10 cellular contexts compared by ENCODE assay signal in the genomic region with DNA sequence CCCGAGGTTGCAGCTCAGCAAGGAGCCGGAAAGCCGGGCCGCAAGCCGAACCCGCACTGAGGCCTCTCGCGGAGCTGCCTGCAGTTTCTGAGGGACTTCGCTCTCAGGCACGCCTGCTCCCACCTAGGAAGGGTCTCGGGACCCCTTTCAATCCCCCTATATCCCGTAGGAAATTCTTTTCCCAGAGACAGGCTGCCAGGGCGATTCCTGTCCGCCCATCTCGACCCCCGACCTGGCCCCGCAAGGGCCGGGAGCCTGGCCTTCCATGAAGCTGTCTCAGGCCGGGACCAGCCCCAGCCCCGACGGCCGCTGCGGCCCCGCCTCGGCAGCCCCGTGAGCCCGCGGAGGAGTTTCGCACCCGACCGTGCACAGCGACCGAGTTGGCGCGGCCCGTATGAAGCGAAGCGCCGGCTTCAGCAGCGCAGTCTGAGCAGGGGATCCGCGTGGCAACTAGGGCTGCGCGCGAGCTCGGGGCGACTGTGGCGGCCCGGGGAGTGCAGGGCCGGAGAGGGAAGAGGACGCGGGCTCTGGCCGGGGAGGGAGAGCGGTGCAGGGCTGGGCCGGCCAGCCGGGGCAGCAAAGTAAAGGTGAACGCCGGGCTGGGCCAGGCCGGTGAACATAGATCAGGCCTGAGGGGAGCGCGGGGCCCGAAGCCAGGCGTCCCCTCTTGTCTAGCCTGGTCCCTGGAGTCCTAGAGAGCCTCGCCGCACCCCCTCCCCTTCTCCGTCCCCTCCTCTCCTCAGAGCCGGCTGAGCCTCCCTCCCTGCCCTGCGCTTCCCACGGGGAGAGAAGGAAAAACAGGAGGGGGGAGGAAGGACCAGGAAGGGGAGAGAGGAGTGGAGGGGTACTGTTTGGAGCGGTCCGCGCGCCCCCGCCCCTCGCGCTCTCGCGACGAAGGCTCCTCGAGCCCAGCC. TPM values are rescaled to one million over a fixed set of nuclear protein-coding genes. Genes with fewer than 3 reads are reported as not detected.
DNase-seq lines count a peak whose midpoint lies in the region; ATAC-seq and TF ChIP-seq lines count a peak whose summit lies in the region.
"Had no signal": no experiment of that assay in that cellular context is flagged by ENCODE, and none has a peak within 500 bp of the region (broad histone marks: within the 10 kb centered on the region; RNA-seq: fewer than 3 reads in every experiment).

No MANE protein-coding gene starts in this region.

- H3K4me1 ChIP-seq in hepatocyte (ENCODE audit: insufficient read depth), result peaks cover 23% of the 10 kb centered on the region
- H3K4me1 ChIP-seq: BE2C had no signal

- WGBS in hepatocyte (ENCODE audit: low lambda C conversion rate, missing lambda C conversion rate), result 2% methylated on average over 64 of the region's 80 CpGs

- H4K20me1 ChIP-seq in hepatocyte (ENCODE audit: insufficient read depth, poor library complexity, severe bottlenecking), result no peaks in the 10 kb centered on the region

- no peak overlapping the region for H3K27ac Mint-ChIP-seq in activated CD4-positive, alpha-beta T cell treated with anti-CD3 and anti-CD28 coated beads, Interleukin-2, amount 10 ng/mL, durations not matched to agents 24 days and 14 days

- H3K9me3 Mint-ChIP-seq in activated CD4-positive, alpha-beta T cell treated with anti-CD3 and anti-CD28 coated beads, Interleukin-2, amount 10 ng/mL, durations not matched to agents 24 days and 14 days, result no peaks in the 10 kb centered on the region

- peaks cover 97% of the 10 kb centered on the region for H3K27me3 ChIP-seq in hepatocyte

- peaks cover 3% of the 10 kb centered on the region for H3K36me3 Mint-ChIP-seq in activated CD4-positive, alpha-beta T cell treated with anti-CD3 and anti-CD28 coated beads, Interleukin-2, amount 10 ng/mL, durations not matched to agents 24 days and 14 days (ENCODE audit: low read depth)

- H3K27ac ChIP-seq in hepatocyte, result no peak overlapping the region

- no peaks in the 10 kb centered on the region for H3K36me3 ChIP-seq in hepatocyte (replicated peaks; ENCODE audit: insufficient read depth, low read depth)
- H3K36me3 ChIP-seq: BE2C had no signal

- peaks cover 59% of the 10 kb centered on the region for H3K27me3 Mint-ChIP-seq in activated CD4-positive, alpha-beta T cell treated with anti-CD3 and anti-CD28 coated beads, Interleukin-2, amount 10 ng/mL, durations not matched to agents 24 days and 14 days

- peak; percentile 49 for DNase-seq in activated CD4-positive, alpha-beta T cell treated with anti-CD3 and anti-CD28 coated beads for 48 hours
- no peak for DNase-seq in activated CD4-positive, alpha-beta T cell treated with anti-CD3 and anti-CD28 coated beads, Interleukin-2, amount 10 ng/mL, durations not matched to agents 24 days and 14 days
- DNase-seq in hepatocyte (ENCODE audit: low spot score) (no peak), NCI-H1694 treated with DMSO at 0.1 percent for 48 hours (lab: John Stamatoyannopoulos, UW) (no peak), hepatic stellate cell (ENCODE audit: low spot score) (no peak)
- DNase-seq in stimulated activated CD8-positive, alpha-beta memory T cell treated with anti-CD3 and anti-CD28 coated beads, Interleukin-4, amount 100 ng/mL, for 48 hours, result peak; percentile 47
- DNase-seq: BE2C had no signal

- H3K9me3 ChIP-seq in hepatocyte (ENCODE audit: low read depth), result no peaks in the 10 kb centered on the region
- H3K9me3 ChIP-seq: BE2C had no signal

- no peak for TF ChIP-seq POLR2A in GM18505 (IDR thresholded peaks at IDR 0.05; ENCODE audit: borderline replicate concordance, extremely low read depth, insufficient read depth, insufficient read length)

- H3K4me3 ChIP-seq in hepatocyte, result no peak overlapping the region

- intact Hi-C loops in activated CD4-positive, alpha-beta T cell treated with anti-CD3 and anti-CD28 coated beads, Interleukin-2, amount 10 ng/mL, durations not matched to agents 24 days and 14 days (cut with micrococcal nuclease), result no loop called here

- TF ChIP-seq CTCF in hepatocyte (IDR thresholded peaks at IDR 0.05; ENCODE audit: poor library complexity), result no peak

- H3K79me2 ChIP-seq in hepatocyte, result no peaks in the 10 kb centered on the region

- peak overlapping the region; percentile 78 for H2AFZ ChIP-seq in hepatocyte

- H3K4me3 Mint-ChIP-seq in activated CD4-positive, alpha-beta T cell treated with anti-CD3 and anti-CD28 coated beads, Interleukin-2, amount 10 ng/mL, durations not matched to agents 24 days and 14 days, result no peak overlapping the region

- H3K4me1 Mint-ChIP-seq in activated CD4-positive, alpha-beta T cell treated with anti-CD3 and anti-CD28 coated beads, Interleukin-2, amount 10 ng/mL, durations not matched to agents 24 days and 14 days, result peaks cover 10% of the 10 kb centered on the region

- peak; percentile 28 for ATAC-seq in SK-N-SH treated with all-trans-retinoic acid at 6 μM for 48 hours
- no peak for ATAC-seq in GM18505 (IDR thresholded peaks at IDR 0.05; ENCODE audit: unreplicated experiment)

- no peaks in the 10 kb centered on the region for H3K9me2 ChIP-seq in hepatocyte (replicated peaks; ENCODE audit: insufficient read depth)

- H3K4me2 ChIP-seq in hepatocyte, result peak overlapping the region; percentile 66

TF ChIP-seq in SK-N-SH treated with all-trans-retinoic acid at 6 μM for 48 hours, 23 proteins besides CTCF, POLR2A, EP300 and RAD21:
- no peak for TF ChIP-seq TOX (CRISPR knock-in tag; IDR thresholded peaks at IDR 0.05; ENCODE audit: borderline replicate concordance)
- no peak for TF ChIP-seq RARB (CRISPR knock-in tag; IDR thresholded peaks at IDR 0.05)
- TF ChIP-seq ZNF565 (CRISPR knock-in tag; conservative IDR thresholded peaks at IDR 0.05; ENCODE audit: low read depth), result no peak
- TF ChIP-seq, protein P1, sequence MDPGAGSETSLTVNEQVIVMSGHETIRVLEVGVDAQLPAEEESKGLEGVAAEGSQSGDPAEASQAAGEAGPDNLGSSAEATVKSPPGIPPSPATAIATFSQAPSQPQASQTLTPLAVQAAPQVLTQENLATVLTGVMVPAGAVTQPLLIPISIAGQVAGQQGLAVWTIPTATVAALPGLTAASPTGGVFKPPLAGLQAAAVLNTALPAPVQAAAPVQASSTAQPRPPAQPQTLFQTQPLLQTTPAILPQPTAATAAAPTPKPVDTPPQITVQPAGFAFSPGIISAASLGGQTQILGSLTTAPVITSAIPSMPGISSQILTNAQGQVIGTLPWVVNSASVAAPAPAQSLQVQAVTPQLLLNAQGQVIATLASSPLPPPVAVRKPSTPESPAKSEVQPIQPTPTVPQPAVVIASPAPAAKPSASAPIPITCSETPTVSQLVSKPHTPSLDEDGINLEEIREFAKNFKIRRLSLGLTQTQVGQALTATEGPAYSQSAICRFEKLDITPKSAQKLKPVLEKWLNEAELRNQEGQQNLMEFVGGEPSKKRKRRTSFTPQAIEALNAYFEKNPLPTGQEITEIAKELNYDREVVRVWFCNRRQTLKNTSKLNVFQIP (CRISPR knock-in tag; IDR thresholded peaks at IDR 0.05; ENCODE audit: borderline replicate concordance, low read depth), result no peak
- no peak for TF ChIP-seq TCF4 (CRISPR knock-in tag; IDR thresholded peaks at IDR 0.05; ENCODE audit: borderline replicate concordance)
- no peak for TF ChIP-seq ISL1 (CRISPR knock-in tag; IDR thresholded peaks at IDR 0.05)
- TF ChIP-seq, protein P2, sequence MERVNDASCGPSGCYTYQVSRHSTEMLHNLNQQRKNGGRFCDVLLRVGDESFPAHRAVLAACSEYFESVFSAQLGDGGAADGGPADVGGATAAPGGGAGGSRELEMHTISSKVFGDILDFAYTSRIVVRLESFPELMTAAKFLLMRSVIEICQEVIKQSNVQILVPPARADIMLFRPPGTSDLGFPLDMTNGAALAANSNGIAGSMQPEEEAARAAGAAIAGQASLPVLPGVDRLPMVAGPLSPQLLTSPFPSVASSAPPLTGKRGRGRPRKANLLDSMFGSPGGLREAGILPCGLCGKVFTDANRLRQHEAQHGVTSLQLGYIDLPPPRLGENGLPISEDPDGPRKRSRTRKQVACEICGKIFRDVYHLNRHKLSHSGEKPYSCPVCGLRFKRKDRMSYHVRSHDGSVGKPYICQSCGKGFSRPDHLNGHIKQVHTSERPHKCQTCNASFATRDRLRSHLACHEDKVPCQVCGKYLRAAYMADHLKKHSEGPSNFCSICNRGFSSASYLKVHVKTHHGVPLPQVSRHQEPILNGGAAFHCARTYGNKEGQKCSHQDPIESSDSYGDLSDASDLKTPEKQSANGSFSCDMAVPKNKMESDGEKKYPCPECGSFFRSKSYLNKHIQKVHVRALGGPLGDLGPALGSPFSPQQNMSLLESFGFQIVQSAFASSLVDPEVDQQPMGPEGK (CRISPR knock-in tag; IDR thresholded peaks at IDR 0.05; ENCODE audit: borderline replicate concordance), result no peak
- TF ChIP-seq, protein P3, sequence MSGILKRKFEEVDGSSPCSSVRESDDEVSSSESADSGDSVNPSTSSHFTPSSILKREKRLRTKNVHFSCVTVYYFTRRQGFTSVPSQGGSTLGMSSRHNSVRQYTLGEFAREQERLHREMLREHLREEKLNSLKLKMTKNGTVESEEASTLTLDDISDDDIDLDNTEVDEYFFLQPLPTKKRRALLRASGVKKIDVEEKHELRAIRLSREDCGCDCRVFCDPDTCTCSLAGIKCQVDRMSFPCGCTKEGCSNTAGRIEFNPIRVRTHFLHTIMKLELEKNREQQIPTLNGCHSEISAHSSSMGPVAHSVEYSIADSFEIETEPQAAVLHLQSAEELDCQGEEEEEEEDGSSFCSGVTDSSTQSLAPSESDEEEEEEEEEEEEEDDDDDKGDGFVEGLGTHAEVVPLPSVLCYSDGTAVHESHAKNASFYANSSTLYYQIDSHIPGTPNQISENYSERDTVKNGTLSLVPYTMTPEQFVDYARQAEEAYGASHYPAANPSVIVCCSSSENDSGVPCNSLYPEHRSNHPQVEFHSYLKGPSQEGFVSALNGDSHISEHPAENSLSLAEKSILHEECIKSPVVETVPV (CRISPR knock-in tag; IDR thresholded peaks at IDR 0.05), result no peak
TF ChIP-seq in SK-N-SH treated with all-trans-retinoic acid at 6 μM for 48 hours: peak in this region for 0.

RNA-seq across cellular contexts. Expression of a gene that starts 0.9 kb away (rescaled TPM):
- total RNA-seq in activated CD4-positive, alpha-beta T cell treated with anti-CD3 and anti-CD28 coated beads, Interleukin-2, amount 10 ng/mL, durations not matched to agents 24 days and 14 days, result 0.21 and 0.28 TPM in 2 replicates
- total RNA-seq in hepatocyte, result not detected in 2 replicates
- polyA plus RNA-seq in hepatocyte, result not detected in 2 replicates
- total RNA-seq: RPMI7951 had no signal

RNA-seq across cellular contexts. Expression of a gene that starts 30.1 kb away (rescaled TPM):
- 109 and 110 TPM in 2 replicates for total RNA-seq in activated CD4-positive, alpha-beta T cell treated with anti-CD3 and anti-CD28 coated beads, Interleukin-2, amount 10 ng/mL, durations not matched to agents 24 days and 14 days
- 19.5 and 24.3 TPM in 2 replicates for total RNA-seq in hepatocyte
- polyA plus RNA-seq in hepatocyte, result 10.7 and 13.0 TPM in 2 replicates

Comparison
In these comparisons a context has a peak if more than half of its experiments do, and no peak if none do; other contexts are left out.
1. DNase-seq: peak in activated CD4-positive, alpha-beta T cell treated with anti-CD3 and anti-CD28 coated beads for 48 hours (single experiment) and stimulated activated CD8-positive, alpha-beta memory T cell treated with anti-CD3 and anti-CD28 coated beads, Interleukin-4, amount 100 ng/mL, for 48 hours (single experiment); none in activated CD4-positive, alpha-beta T cell treated with anti-CD3 and anti-CD28 coated beads, Interleukin-2, amount 10 ng/mL, durations not matched to agents 24 days and 14 days (single experiment), hepatocyte (single experiment), NCI-H1694 treated with DMSO at 0.1 percent for 48 hours (single experiment) and hepatic stellate cell (single experiment).